In the genomic region with DNA sequence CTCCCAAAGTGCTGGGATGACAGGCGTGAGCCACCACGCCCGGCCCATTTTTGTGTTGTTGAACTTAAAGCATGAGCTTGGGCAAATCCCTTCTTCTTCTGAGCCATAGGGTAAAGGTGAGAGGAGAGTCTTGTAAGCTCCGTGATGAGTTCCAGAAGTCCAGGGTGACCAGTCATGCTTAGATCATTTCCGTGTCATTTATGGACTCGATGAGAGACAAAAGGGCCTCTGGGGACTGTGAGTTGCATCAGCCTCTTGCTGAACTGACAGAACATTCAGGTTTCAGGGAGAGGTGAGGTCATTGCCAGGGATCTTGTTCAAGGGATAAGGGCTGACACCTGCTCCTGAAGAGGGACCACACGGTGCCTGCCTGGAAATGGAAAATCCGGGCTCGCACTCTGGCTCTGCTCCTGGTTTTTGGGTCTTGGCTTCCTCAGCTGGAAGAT, we compare ENCODE assay signal across 1 cellular context.
TF ChIP-seq lines count a peak whose summit lies in the region.

No MANE protein-coding gene starts in this region.

TF ChIP-seq in HepG2, 621 proteins besides CTCF, POLR2A, EP300 and RAD21 (continued from another document and continues in another):
- TF ChIP-seq, protein P1, sequence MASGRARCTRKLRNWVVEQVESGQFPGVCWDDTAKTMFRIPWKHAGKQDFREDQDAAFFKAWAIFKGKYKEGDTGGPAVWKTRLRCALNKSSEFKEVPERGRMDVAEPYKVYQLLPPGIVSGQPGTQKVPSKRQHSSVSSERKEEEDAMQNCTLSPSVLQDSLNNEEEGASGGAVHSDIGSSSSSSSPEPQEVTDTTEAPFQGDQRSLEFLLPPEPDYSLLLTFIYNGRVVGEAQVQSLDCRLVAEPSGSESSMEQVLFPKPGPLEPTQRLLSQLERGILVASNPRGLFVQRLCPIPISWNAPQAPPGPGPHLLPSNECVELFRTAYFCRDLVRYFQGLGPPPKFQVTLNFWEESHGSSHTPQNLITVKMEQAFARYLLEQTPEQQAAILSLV (CRISPR knock-in tag; IDR thresholded peaks at IDR 0.05; ENCODE audit: borderline replicate concordance), result no peak
- TF ChIP-seq, protein P2, sequence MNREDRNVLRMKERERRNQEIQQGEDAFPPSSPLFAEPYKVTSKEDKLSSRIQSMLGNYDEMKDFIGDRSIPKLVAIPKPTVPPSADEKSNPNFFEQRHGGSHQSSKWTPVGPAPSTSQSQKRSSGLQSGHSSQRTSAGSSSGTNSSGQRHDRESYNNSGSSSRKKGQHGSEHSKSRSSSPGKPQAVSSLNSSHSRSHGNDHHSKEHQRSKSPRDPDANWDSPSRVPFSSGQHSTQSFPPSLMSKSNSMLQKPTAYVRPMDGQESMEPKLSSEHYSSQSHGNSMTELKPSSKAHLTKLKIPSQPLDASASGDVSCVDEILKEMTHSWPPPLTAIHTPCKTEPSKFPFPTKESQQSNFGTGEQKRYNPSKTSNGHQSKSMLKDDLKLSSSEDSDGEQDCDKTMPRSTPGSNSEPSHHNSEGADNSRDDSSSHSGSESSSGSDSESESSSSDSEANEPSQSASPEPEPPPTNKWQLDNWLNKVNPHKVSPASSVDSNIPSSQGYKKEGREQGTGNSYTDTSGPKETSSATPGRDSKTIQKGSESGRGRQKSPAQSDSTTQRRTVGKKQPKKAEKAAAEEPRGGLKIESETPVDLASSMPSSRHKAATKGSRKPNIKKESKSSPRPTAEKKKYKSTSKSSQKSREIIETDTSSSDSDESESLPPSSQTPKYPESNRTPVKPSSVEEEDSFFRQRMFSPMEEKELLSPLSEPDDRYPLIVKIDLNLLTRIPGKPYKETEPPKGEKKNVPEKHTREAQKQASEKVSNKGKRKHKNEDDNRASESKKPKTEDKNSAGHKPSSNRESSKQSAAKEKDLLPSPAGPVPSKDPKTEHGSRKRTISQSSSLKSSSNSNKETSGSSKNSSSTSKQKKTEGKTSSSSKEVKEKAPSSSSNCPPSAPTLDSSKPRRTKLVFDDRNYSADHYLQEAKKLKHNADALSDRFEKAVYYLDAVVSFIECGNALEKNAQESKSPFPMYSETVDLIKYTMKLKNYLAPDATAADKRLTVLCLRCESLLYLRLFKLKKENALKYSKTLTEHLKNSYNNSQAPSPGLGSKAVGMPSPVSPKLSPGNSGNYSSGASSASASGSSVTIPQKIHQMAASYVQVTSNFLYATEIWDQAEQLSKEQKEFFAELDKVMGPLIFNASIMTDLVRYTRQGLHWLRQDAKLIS (CRISPR knock-in tag; IDR thresholded peaks at IDR 0.05), result no peak
- TF ChIP-seq, protein P3, sequence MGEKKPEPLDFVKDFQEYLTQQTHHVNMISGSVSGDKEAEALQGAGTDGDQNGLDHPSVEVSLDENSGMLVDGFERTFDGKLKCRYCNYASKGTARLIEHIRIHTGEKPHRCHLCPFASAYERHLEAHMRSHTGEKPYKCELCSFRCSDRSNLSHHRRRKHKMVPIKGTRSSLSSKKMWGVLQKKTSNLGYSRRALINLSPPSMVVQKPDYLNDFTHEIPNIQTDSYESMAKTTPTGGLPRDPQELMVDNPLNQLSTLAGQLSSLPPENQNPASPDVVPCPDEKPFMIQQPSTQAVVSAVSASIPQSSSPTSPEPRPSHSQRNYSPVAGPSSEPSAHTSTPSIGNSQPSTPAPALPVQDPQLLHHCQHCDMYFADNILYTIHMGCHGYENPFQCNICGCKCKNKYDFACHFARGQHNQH (CRISPR knock-in tag; IDR thresholded peaks at IDR 0.05), result 0 out of 2 replicates have a peak, but pooled peaks have one; percentile 19
- TF ChIP-seq, protein P4, sequence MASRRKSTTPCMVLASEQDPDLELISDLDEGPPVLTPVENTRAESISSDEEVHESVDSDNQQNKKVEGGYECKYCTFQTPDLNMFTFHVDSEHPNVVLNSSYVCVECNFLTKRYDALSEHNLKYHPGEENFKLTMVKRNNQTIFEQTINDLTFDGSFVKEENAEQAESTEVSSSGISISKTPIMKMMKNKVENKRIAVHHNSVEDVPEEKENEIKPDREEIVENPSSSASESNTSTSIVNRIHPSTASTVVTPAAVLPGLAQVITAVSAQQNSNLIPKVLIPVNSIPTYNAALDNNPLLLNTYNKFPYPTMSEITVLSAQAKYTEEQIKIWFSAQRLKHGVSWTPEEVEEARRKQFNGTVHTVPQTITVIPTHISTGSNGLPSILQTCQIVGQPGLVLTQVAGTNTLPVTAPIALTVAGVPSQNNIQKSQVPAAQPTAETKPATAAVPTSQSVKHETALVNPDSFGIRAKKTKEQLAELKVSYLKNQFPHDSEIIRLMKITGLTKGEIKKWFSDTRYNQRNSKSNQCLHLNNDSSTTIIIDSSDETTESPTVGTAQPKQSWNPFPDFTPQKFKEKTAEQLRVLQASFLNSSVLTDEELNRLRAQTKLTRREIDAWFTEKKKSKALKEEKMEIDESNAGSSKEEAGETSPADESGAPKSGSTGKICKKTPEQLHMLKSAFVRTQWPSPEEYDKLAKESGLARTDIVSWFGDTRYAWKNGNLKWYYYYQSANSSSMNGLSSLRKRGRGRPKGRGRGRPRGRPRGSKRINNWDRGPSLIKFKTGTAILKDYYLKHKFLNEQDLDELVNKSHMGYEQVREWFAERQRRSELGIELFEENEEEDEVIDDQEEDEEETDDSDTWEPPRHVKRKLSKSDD (CRISPR knock-in tag; IDR thresholded peaks at IDR 0.05; ENCODE audit: low read depth), result no peak
- TF ChIP-seq, protein P5, sequence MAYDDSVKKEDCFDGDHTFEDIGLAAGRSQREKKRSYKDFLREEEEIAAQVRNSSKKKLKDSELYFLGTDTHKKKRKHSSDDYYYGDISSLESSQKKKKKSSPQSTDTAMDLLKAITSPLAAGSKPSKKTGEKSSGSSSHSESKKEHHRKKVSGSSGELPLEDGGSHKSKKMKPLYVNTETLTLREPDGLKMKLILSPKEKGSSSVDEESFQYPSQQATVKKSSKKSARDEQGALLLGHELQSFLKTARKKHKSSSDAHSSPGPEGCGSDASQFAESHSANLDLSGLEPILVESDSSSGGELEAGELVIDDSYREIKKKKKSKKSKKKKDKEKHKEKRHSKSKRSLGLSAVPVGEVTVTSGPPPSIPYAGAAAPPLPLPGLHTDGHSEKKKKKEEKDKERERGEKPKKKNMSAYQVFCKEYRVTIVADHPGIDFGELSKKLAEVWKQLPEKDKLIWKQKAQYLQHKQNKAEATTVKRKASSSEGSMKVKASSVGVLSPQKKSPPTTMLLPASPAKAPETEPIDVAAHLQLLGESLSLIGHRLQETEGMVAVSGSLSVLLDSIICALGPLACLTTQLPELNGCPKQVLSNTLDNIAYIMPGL (CRISPR knock-in tag; IDR thresholded peaks at IDR 0.05; ENCODE audit: borderline replicate concordance in 1 of 2, low read depth in 1 of 2), result 0 out of 4 replicates have a peak, but pooled peaks of 1 of the 2 experiments have one; percentile 38
- TF ChIP-seq ZFP36 (IDR thresholded peaks at IDR 0.05; ENCODE audit: borderline replicate concordance, low read depth, low read length, partially characterized antibody) (no peak), SOX5 (CRISPR knock-in tag; IDR thresholded peaks at IDR 0.05; ENCODE audit: borderline replicate concordance) (peak; percentile 49; the same call in 1 of the 2 replicates), ZNF101 (CRISPR knock-in tag; IDR thresholded peaks at IDR 0.05; ENCODE audit: borderline replicate concordance, low read depth) (no peak), PCBP1 (IDR thresholded peaks at IDR 0.05; ENCODE audit: borderline replicate concordance, low read depth, low read length) (no peak), SUZ12 (IDR thresholded peaks at IDR 0.05; ENCODE audit: low read depth, low read length) (no peak), FOSL2 (CRISPR knock-in tag; IDR thresholded peaks at IDR 0.05) (peak; percentile 93), HNRNPUL1 (IDR thresholded peaks at IDR 0.05; ENCODE audit: low read depth, low read length) (no peak), ZNF782 (CRISPR knock-in tag; IDR thresholded peaks at IDR 0.05; ENCODE audit: borderline replicate concordance) (no peak), HCFC1 (IDR thresholded peaks at IDR 0.05; ENCODE audit: low read depth, low read length) (no peak), KDM4B (CRISPR knock-in tag; IDR thresholded peaks at IDR 0.05) (0 out of 2 replicates have a peak, but pooled peaks have one; percentile 32), MAZ (IDR thresholded peaks at IDR 0.05; ENCODE audit: borderline replicate concordance, low read depth, low read length) (no peak), MAZ (CRISPR knock-in tag; IDR thresholded peaks at IDR 0.05; ENCODE audit: low read depth) (no peak), ZNF446 (CRISPR knock-in tag; IDR thresholded peaks at IDR 0.05) (no peak), CC2D1A (CRISPR knock-in tag; IDR thresholded peaks at IDR 0.05) (no peak), ZFP37 (CRISPR knock-in tag; IDR thresholded peaks at IDR 0.05; ENCODE audit: borderline replicate concordance) (no peak), ZZZ3 (CRISPR knock-in tag; IDR thresholded peaks at IDR 0.05; ENCODE audit: borderline replicate concordance) (no peak), MED13 (CRISPR knock-in tag; IDR thresholded peaks at IDR 0.05) (no peak), NFYB (CRISPR knock-in tag; IDR thresholded peaks at IDR 0.05) (no peak), ATF7-NPFF (CRISPR knock-in tag; IDR thresholded peaks at IDR 0.05; ENCODE audit: low read depth) (no peak), SPEN (CRISPR knock-in tag; IDR thresholded peaks at IDR 0.05; ENCODE audit: low read depth) (no peak), NR2F2 (IDR thresholded peaks at IDR 0.05; ENCODE audit: borderline replicate concordance, low read depth) (no peak)
- TF ChIP-seq, protein P6, sequence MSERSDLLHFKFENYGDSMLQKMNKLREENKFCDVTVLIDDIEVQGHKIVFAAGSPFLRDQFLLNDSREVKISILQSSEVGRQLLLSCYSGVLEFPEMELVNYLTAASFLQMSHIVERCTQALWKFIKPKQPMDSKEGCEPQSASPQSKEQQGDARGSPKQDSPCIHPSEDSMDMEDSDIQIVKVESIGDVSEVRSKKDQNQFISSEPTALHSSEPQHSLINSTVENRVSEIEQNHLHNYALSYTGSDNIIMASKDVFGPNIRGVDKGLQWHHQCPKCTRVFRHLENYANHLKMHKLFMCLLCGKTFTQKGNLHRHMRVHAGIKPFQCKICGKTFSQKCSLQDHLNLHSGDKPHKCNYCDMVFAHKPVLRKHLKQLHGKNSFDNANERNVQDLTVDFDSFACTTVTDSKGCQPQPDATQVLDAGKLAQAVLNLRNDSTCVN (CRISPR knock-in tag; IDR thresholded peaks at IDR 0.05; ENCODE audit: borderline replicate concordance), result no peak
- TF ChIP-seq, protein P7, sequence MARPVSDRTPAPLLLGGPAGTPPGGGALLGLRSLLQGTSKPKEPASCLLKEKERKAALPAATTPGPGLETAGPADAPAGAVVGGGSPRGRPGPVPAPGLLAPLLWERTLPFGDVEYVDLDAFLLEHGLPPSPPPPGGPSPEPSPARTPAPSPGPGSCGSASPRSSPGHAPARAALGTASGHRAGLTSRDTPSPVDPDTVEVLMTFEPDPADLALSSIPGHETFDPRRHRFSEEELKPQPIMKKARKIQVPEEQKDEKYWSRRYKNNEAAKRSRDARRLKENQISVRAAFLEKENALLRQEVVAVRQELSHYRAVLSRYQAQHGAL (CRISPR knock-in tag; IDR thresholded peaks at IDR 0.05; ENCODE audit: not compliant biosample characterization), result no peak
- TF ChIP-seq, protein P8, sequence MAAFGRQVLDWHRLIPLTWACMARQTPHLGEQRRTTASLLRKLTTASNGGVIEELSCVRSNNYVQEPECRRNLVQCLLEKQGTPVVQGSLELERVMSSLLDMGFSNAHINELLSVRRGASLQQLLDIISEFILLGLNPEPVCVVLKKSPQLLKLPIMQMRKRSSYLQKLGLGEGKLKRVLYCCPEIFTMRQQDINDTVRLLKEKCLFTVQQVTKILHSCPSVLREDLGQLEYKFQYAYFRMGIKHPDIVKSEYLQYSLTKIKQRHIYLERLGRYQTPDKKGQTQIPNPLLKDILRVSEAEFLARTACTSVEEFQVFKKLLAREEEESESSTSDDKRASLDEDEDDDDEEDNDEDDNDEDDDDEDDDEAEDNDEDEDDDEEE (CRISPR knock-in tag; IDR thresholded peaks at IDR 0.05), result no peak
- TF ChIP-seq, protein P9, sequence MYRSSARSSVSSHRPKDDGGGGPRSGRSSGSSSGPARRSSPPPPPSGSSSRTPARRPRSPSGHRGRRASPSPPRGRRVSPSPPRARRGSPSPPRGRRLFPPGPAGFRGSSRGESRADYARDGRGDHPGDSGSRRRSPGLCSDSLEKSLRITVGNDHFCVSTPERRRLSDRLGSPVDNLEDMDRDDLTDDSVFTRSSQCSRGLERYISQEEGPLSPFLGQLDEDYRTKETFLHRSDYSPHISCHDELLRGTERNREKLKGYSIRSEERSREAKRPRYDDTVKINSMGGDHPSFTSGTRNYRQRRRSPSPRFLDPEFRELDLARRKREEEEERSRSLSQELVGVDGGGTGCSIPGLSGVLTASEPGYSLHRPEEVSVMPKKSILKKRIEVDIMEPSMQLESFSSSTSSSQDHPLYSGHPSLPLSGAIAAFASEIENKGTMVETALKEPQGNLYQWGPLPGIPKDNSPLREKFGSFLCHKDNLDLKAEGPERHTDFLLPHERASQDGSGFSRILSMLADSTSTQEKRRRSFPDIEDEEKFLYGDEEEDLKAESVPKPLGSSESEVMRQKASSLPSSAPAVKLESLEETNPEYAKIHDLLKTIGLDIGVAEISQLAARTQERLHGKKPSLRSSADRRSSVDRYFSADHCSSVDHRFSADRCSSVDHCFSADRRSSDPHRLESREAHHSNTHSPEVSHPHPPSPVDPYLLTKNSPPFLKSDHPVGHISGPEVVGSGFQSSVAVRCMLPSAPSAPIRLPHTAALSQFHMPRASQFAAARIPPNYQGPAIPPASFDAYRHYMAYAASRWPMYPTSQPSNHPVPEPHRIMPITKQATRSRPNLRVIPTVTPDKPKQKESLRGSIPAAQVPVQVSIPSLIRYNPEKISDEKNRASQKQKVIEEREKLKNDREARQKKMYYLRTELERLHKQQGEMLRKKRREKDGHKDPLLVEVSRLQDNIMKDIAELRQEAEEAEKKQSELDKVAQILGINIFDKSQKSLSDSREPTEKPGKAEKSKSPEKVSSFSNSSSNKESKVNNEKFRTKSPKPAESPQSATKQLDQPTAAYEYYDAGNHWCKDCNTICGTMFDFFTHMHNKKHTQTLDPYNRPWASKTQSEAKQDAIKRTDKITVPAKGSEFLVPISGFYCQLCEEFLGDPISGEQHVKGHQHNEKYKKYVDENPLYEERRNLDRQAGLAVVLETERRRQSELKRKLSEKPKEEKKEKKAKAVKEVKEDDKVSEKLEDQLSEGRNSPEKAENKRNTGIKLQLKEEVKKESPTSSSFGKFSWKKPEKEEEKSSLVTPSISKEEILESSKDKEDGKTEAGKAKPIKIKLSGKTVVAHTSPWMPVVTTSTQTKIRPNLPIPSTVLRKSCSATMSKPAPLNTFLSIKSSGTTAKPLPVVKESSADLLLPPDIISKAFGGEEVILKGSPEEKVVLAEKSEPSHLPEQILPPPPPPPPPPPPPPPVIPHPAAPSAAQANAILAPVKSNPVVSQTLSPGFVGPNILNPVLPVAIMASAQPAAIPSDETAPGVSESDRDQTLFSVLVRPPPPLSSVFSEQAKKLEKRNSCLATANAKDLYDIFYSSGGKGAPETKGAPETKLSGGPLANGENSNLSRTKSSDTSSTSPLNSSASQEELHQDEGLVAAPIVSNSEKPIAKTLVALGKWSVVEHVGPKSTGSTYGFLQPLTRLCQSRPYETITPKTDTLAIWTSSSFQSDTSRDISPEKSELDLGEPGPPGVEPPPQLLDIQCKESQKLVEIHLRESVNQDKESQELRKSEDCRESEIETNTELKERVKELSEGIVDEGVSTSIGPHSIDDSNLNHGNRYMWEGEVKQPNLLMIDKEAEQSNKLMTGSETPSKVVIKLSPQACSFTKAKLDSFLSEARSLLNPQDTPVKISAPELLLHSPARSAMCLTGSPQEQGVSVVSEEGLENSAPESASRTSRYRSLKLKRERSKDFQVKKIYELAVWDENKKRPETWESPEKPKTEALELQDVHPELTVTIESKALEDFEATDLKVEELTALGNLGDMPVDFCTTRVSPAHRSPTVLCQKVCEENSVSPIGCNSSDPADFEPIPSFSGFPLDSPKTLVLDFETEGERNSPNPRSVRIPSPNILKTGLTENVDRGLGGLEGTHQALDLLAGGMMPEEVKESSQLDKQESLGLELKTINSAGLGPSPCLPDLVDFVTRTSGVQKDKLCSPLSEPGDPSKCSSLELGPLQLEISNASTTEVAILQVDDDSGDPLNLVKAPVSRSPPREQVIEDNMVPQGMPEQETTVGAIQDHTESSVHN (CRISPR knock-in tag; IDR thresholded peaks at IDR 0.05), result no peak
